ENCODE assay signal across 16 cellular contexts in genomic region chr6:150194200-150194599, GRCh38. TPM values are rescaled to one million over a fixed set of nuclear protein-coding genes. Genes with fewer than 3 reads are reported as not detected.
DNase-seq lines count a peak whose midpoint lies in the region; ATAC-seq and TF ChIP-seq lines count a peak whose summit lies in the region.
"Had no signal": no experiment of that assay in that cellular context is flagged by ENCODE, and none has a peak within 500 bp of the region (broad histone marks: within the 10 kb centered on the region; RNA-seq: fewer than 3 reads in every experiment).

No MANE protein-coding gene starts in this region.

- H3K4me1 Mint-ChIP-seq in activated T-helper 17 cell treated with anti-CD3 and anti-CD28 coated beads, Interleukin-2, amount 50 U/mL, for 72 hours, result no peaks in the 10 kb centered on the region
- H3K4me1 Mint-ChIP-seq: CD4-positive, CD25-positive, alpha-beta regulatory T cell had no signal

- H3K27me3 ChIP-seq in thyroid gland (no peaks in the 10 kb centered on the region), BE2C (0 out of 2 replicates have a peak, but pooled peaks cover 3% of the 10 kb centered on the region)
- H3K27me3 ChIP-seq: BLaER1 treated with 17β-estradiol and CSF1 and Interleukin-3, amounts not matched to agents 10 nM and 100 nM had no signal

- peak; percentile 19 for DNase-seq in NCI-H1092 treated with DMSO at 0.1 percent for 48 hours (lab: John Stamatoyannopoulos, UW)
- no peak for DNase-seq in NCI-H1092 (lab: John Stamatoyannopoulos, UW)
- DNase-seq in NCI-H1417 treated with DMSO at 0.1 percent for 48 hours (lab: John Stamatoyannopoulos, UW), result peak; percentile 17
- peak; percentile 6 for DNase-seq in NCI-H748 treated with DMSO at 0.1 percent for 48 hours (lab: John Stamatoyannopoulos, UW)
- DNase-seq in thyroid gland, result no peak
- DNase-seq in putamen (ENCODE audit: low spot score), result no peak
- no peak for DNase-seq in BE2C
- DNase-seq: 8988T; AML-193; CD4-positive, CD25-positive, alpha-beta regulatory T cell; DND-41; GF-D8; GM23248 had no signal

- intact Hi-C loops in thyroid gland (cut with DNase I), result no loop called here

- TF ChIP-seq CTCF in thyroid gland (IDR thresholded peaks at IDR 0.05) (no peak), BE2C (IDR thresholded peaks at IDR 0.05; ENCODE audit: low read depth, low read length) (no peak)

- H3K36me3 Mint-ChIP-seq in activated T-helper 17 cell treated with anti-CD3 and anti-CD28 coated beads, Interleukin-2, amount 50 U/mL, for 72 hours (ENCODE audit: low read depth), result no peaks in the 10 kb centered on the region
- H3K36me3 Mint-ChIP-seq: CD4-positive, CD25-positive, alpha-beta regulatory T cell had no signal

- no peak overlapping the region for H3K27ac Mint-ChIP-seq in activated T-helper 17 cell treated with anti-CD3 and anti-CD28 coated beads, Interleukin-2, amount 50 U/mL, for 72 hours
- H3K27ac Mint-ChIP-seq: CD4-positive, CD25-positive, alpha-beta regulatory T cell had no signal

- no peak for ATAC-seq in activated T-helper 17 cell treated with anti-CD3 and anti-CD28 coated beads, Interleukin-2, amount 50 U/mL, for 72 hours (replicated peaks)
- ATAC-seq: HCT116 had no signal

- TF ChIP-seq POLR2A in thyroid gland (IDR thresholded peaks at IDR 0.05), result no peak

- no peaks in the 10 kb centered on the region for H3K36me3 ChIP-seq in thyroid gland
- H3K36me3 ChIP-seq in BE2C, result no peaks in the 10 kb centered on the region

- peak overlapping the region in 2 of 3 donors; percentile 27 to 48 for H3K27ac ChIP-seq in thyroid gland
- H3K27ac ChIP-seq: BLaER1 treated with 17β-estradiol and CSF1 and Interleukin-3, amounts not matched to agents 10 nM and 100 nM; GM23248 had no signal

- no peak overlapping the region for H3K4me3 ChIP-seq in thyroid gland (replicated peaks in 1 of 3)
- no peak overlapping the region for H3K4me3 ChIP-seq in BE2C (ENCODE audit: low read depth, low read length)
- H3K4me3 ChIP-seq: BLaER1 treated with 17β-estradiol and CSF1 and Interleukin-3, amounts not matched to agents 10 nM and 100 nM; GM23248 had no signal

- H3K4me1 ChIP-seq in thyroid gland (peaks cover 41% of the 10 kb centered on the region in 2 donors), BE2C (no peaks in the 10 kb centered on the region)

- H3K27me3 Mint-ChIP-seq in activated T-helper 17 cell treated with anti-CD3 and anti-CD28 coated beads, Interleukin-2, amount 50 U/mL, for 72 hours, result peaks cover 32% of the 10 kb centered on the region

- H3K9me3 ChIP-seq in thyroid gland (no peaks in the 10 kb centered on the region), BE2C (no peaks in the 10 kb centered on the region)

- WGBS in thyroid gland, 2 donors, result 77 to 87% methylated on average over 1 of the region's 1 CpG

- H3K4me3 Mint-ChIP-seq in activated T-helper 17 cell treated with anti-CD3 and anti-CD28 coated beads, Interleukin-2, amount 50 U/mL, for 72 hours, result no peak overlapping the region
- H3K4me3 Mint-ChIP-seq: CD4-positive, CD25-positive, alpha-beta regulatory T cell had no signal

- no peaks in the 10 kb centered on the region for H3K9me3 Mint-ChIP-seq in activated T-helper 17 cell treated with anti-CD3 and anti-CD28 coated beads, Interleukin-2, amount 50 U/mL, for 72 hours

RNA-seq across cellular contexts. Expression of gene PPP1R14C, which starts 51.4 kb away (rescaled TPM):
- total RNA-seq in thyroid gland, result 100 to 1,000 TPM in 1 of 4 donors, 10 to 100 TPM in 3; 34.7 to 102 (median 79.7) TPM
- polyA plus RNA-seq in BE2C (2012; ENCODE audit: insufficient read depth, insufficient read length, low read depth), result not detected
- total RNA-seq in activated T-helper 17 cell treated with anti-CD3 and anti-CD28 coated beads, Interleukin-2, amount 50 U/mL, for 72 hours, result not detected
- total RNA-seq: CD4-positive, CD25-positive, alpha-beta regulatory T cell had no signal
- polyA plus RNA-seq: CD4-positive, CD25-positive, alpha-beta regulatory T cell had no signal

Comparison
In these comparisons a context has a peak if more than half of its experiments do, and no peak if none do; other contexts are left out.
1. DNase-seq: peak in NCI-H1092 treated with DMSO at 0.1 percent for 48 hours (single experiment), NCI-H1417 treated with DMSO at 0.1 percent for 48 hours (single experiment) and NCI-H748 treated with DMSO at 0.1 percent for 48 hours (single experiment); none in NCI-H1092 (single experiment), thyroid gland (0 of 2), putamen (single experiment) and BE2C (single experiment).
2. RNA of gene PPP1R14C, which starts 51.4 kb away (total RNA-seq): 34.7 to 102 TPM in thyroid gland; not detected in activated T-helper 17 cell treated with anti-CD3 and anti-CD28 coated beads, Interleukin-2, amount 50 U/mL, for 72 hours; every median in the first group is over 10 times any median in the second.